In genomic region chr3:186283096-186283495, GRCh38 we compare ENCODE assay signal across 20 cellular contexts.
DNase-seq lines count a peak whose midpoint lies in the region; ATAC-seq, FAIRE-seq and TF ChIP-seq lines count a peak whose summit lies in the region.
"Had no signal": no experiment of that assay in that cellular context is flagged by ENCODE, and none has a peak within 500 bp of the region (broad histone marks: within the 10 kb centered on the region; RNA-seq: fewer than 3 reads in every experiment).

No MANE protein-coding gene starts in this region.

- H3K27me3 ChIP-seq in astrocyte (ENCODE audit: insufficient read depth, low read length): no peaks in the 10 kb centered on the region
- H3K27me3 ChIP-seq in gastroesophageal sphincter: no peaks in the 10 kb centered on the region
- H3K27me3 ChIP-seq: Peyer's patch had no signal

- H4K20me1 ChIP-seq in astrocyte (ENCODE audit: insufficient read depth, low read length): no peaks in the 10 kb centered on the region

- H3K4me2 ChIP-seq in astrocyte (ENCODE audit: low read length): peak overlapping the region; percentile 10
- H3K4me2 ChIP-seq: KMS-11 had no signal

- ATAC-seq in gastroesophageal sphincter (no peak), GM18907 (IDR thresholded peaks at IDR 0.05; ENCODE audit: unreplicated experiment) (no peak), HG03520 (IDR thresholded peaks at IDR 0.05; ENCODE audit: unreplicated experiment) (no peak)
- ATAC-seq: HepG2, Right ventricle myocardium inferior had no signal

- H3K4me1 ChIP-seq in HEK293 (ENCODE audit: control insufficient read depth, insufficient read depth, low read length) (no peaks in the 10 kb centered on the region), astrocyte (ENCODE audit: insufficient read depth, low read length) (peaks cover 43% of the 10 kb centered on the region), gastroesophageal sphincter (peaks cover 7 to 34% (median 14%) of the 10 kb centered on the region in 3 donors)
- H3K4me1 ChIP-seq: Peyer's patch had no signal

- no peak overlapping the region for H3K27ac ChIP-seq in HEK293 (ENCODE audit: extremely low read depth, low read depth, low read length)
- H3K27ac ChIP-seq in astrocyte (ENCODE audit: low read depth, low read length): peak overlapping the region; percentile 75
- peak overlapping the region in 3 of 4 donors; percentile 53 to 71 (median 69) for H3K27ac ChIP-seq in gastroesophageal sphincter
- H3K27ac ChIP-seq: 22Rv1, KMS-11, Peyer's patch had no signal

- H3K4me3 ChIP-seq in HEK293 (ENCODE audit: low read depth, low read length): no peak overlapping the region
- H3K4me3 ChIP-seq in astrocyte (ENCODE audit: insufficient read depth, low read depth, low read length): no peak overlapping the region
- H3K4me3 ChIP-seq in gastroesophageal sphincter: no peak overlapping the region
- H3K4me3 ChIP-seq: Peyer's patch had no signal

- CTCF ChIA-PET in HEK293 (lab: Yijun Ruan, JAX): no interaction called here

- no peak for TF ChIP-seq EP300 in gastroesophageal sphincter (IDR thresholded peaks at IDR 0.05)

- DNase-seq in A172 (ENCODE audit: low spot score) (peak; percentile 26), astrocyte (ENCODE audit: low read depth) (peak; percentile 38), D721Med (ENCODE audit: insufficient read length, low spot score) (no peak), NCI-H2196 treated with DMSO at 0.1 percent for 48 hours (lab: John Stamatoyannopoulos, UW; ENCODE audit: unreplicated experiment) (no peak)
- DNase-seq: H9, NCI-H1417 treated with DMSO at 0.1 percent for 48 hours, NCI-H187 treated with DMSO at 0.1 percent for 48 hours, NCI-H526 treated with DMSO at 0.1 percent for 48 hours, Peyer's patch had no signal

- H3K27me3 Mint-ChIP-seq in astrocyte (ENCODE audit: low read depth, unreplicated experiment): peaks cover 6% of the 10 kb centered on the region
- H3K27me3 Mint-ChIP-seq: B cell had no signal

- no peaks in the 10 kb centered on the region for H3K9me3 ChIP-seq in HEK293 (ENCODE audit: control insufficient read depth, insufficient read depth, low read depth, low read length)
- H3K9me3 ChIP-seq in astrocyte (ENCODE audit: insufficient read depth, low read depth, low read length): no peaks in the 10 kb centered on the region
- H3K9me3 ChIP-seq in gastroesophageal sphincter: no peaks in the 10 kb centered on the region
- H3K9me3 ChIP-seq: Peyer's patch had no signal

- FAIRE-seq in astrocyte (lab: Jason Lieb, UNC) (no peak), D721Med (lab: Jason Lieb, UNC) (no peak)
- FAIRE-seq: GM12892, GM18507, HepG2 had no signal

- POLR2A ChIA-PET in HEK293 (lab: Yijun Ruan, JAX): no interaction called here

- H3K27ac Mint-ChIP-seq in astrocyte (ENCODE audit: unreplicated experiment): no peak overlapping the region
- H3K27ac Mint-ChIP-seq: B cell, H9 had no signal

- TF ChIP-seq CTCF in HEK293 (tag by site-specific recombination; IDR thresholded peaks at IDR 0.05) (no peak), astrocyte (IDR thresholded peaks at IDR 0.05; ENCODE audit: insufficient read depth, low read depth, low read length) (no peak), gastroesophageal sphincter (IDR thresholded peaks at IDR 0.05) (no peak), D721Med (IDR thresholded peaks at IDR 0.05; ENCODE audit: insufficient read depth, missing control alignments) (no peak)

- H3K79me2 ChIP-seq in astrocyte (ENCODE audit: insufficient read depth, low read length): no peaks in the 10 kb centered on the region

- H3K36me3 Mint-ChIP-seq in astrocyte (ENCODE audit: low read depth, unreplicated experiment): no peaks in the 10 kb centered on the region

- no peak overlapping the region for H3K4me3 Mint-ChIP-seq in astrocyte (ENCODE audit: unreplicated experiment)
- H3K4me3 Mint-ChIP-seq: B cell, H9 had no signal

- no peak for TF ChIP-seq POLR2A in gastroesophageal sphincter (IDR thresholded peaks at IDR 0.05)

- peaks cover 25% of the 10 kb centered on the region for H3K4me1 Mint-ChIP-seq in astrocyte (ENCODE audit: low read depth, unreplicated experiment)

- WGBS in gastroesophageal sphincter (ENCODE audit: low coverage in 1 of 2), 2 donors: 70 to 76% methylated on average over 4 to 7 of the region's 8 CpGs

- H2AFZ ChIP-seq in astrocyte (ENCODE audit: low read depth, low read length): no peak overlapping the region

- H3K9ac ChIP-seq in astrocyte (ENCODE audit: low read length): peak overlapping the region; percentile 35
- H3K9ac ChIP-seq: KMS-11 had no signal

- no peaks in the 10 kb centered on the region for H3K9me3 Mint-ChIP-seq in astrocyte (ENCODE audit: unreplicated experiment)
- H3K9me3 Mint-ChIP-seq: H9 had no signal

- no peaks in the 10 kb centered on the region for H3K36me3 ChIP-seq in HEK293 (ENCODE audit: control insufficient read depth in 2 of 2, insufficient read depth in 1 of 2, low read length in 2 of 2)
- H3K36me3 ChIP-seq in astrocyte (ENCODE audit: insufficient read depth, low read length): no peaks in the 10 kb centered on the region
- H3K36me3 ChIP-seq in gastroesophageal sphincter: peaks cover 0 to 71% of the 10 kb centered on the region in 2 donors
- H3K36me3 ChIP-seq: Peyer's patch had no signal

TF ChIP-seq in HEK293, 187 proteins besides CTCF, POLR2A, EP300 and RAD21:
- TF ChIP-seq ZFP3 (tag by site-specific recombination; IDR thresholded peaks at IDR 0.05; ENCODE audit: low read depth): no peak
- no peak for TF ChIP-seq KLF9 (tag by site-specific recombination; IDR thresholded peaks at IDR 0.05; ENCODE audit: low read depth)
- 0 out of 2 replicates have a peak, but pooled peaks have one; percentile 24 for TF ChIP-seq HIC1 (tag by site-specific recombination; IDR thresholded peaks at IDR 0.05)
- TF ChIP-seq ZNF629 (tag by site-specific recombination; IDR thresholded peaks at IDR 0.05): peak; percentile 70
- no peak for TF ChIP-seq GLIS2 (tag by site-specific recombination; IDR thresholded peaks at IDR 0.05)
- TF ChIP-seq ZNF138 (tag by site-specific recombination; IDR thresholded peaks at IDR 0.05; ENCODE audit: borderline replicate concordance): no peak
- no peak for TF ChIP-seq PRDM6 (tag by site-specific recombination; IDR thresholded peaks at IDR 0.05)
- TF ChIP-seq ZNF639 (tag by site-specific recombination; IDR thresholded peaks at IDR 0.05): no peak
- no peak for TF ChIP-seq ZNF558 (tag by site-specific recombination; IDR thresholded peaks at IDR 0.05)
- TF ChIP-seq TCF7L2 (IDR thresholded peaks at IDR 0.05; ENCODE audit: borderline replicate concordance, low read depth, low read length): no peak
- no peak for TF ChIP-seq ZSCAN23 (tag by site-specific recombination; IDR thresholded peaks at IDR 0.05)
- TF ChIP-seq ZNF544 (tag by site-specific recombination; IDR thresholded peaks at IDR 0.05): no peak
- TF ChIP-seq ZFP37 (tag by site-specific recombination; IDR thresholded peaks at IDR 0.05): 0 out of 2 replicates have a peak, but pooled peaks have one; percentile 12
- no peak for TF ChIP-seq ZNF529 (tag by site-specific recombination; IDR thresholded peaks at IDR 0.05; ENCODE audit: insufficient replicate concordance)
- no peak for TF ChIP-seq ZXDB (tag by site-specific recombination; IDR thresholded peaks at IDR 0.05)
TF ChIP-seq in HEK293: peak in this region for 3.

Comparison
In these comparisons a context has a peak if more than half of its experiments do, and no peak if none do; other contexts are left out.
1. DNase-seq: peak in A172 (single experiment) and astrocyte (single experiment); none in D721Med (single experiment) and NCI-H2196 treated with DMSO at 0.1 percent for 48 hours (single experiment).